Comparison of ENCODE assay signal across 28 cellular contexts in the genomic region with DNA sequence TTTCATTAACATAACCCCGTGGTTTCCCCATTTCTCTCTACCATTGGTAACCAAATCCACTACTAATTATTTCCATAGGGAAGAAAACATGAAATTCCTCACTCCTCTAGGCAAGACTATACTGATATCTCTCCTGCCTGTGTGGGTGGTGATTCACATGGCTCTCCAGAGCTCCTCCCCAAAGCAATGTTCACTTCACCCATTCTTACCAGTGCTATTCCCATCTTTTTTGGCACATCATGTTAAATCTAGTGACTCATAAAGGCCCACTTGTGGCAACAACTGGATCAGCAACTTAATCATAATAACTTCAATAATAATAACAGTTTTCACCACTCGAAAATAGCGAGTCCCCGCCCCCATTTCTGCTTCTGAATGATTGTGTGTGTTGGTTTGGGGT. TPM values are rescaled to one million over a fixed set of nuclear protein-coding genes. Genes with fewer than 3 reads are reported as not detected.
A peak's percentile ranks its signal among the peaks of the same experiment; 100 is the strongest.
DNase-seq lines count a peak whose midpoint lies in the region; ATAC-seq, FAIRE-seq and TF ChIP-seq lines count a peak whose summit lies in the region.
"Had no signal": no experiment of that assay in that cellular context is flagged by ENCODE, and none has a peak within 500 bp of the region (broad histone marks: within the 10 kb centered on the region; RNA-seq: fewer than 3 reads in every experiment).

No MANE protein-coding gene starts in this region.

- in situ Hi-C loops in GM23248 (cut with MboI), result no loop called here

- POLR2A ChIA-PET in A673 (lab: Charles Lee; ENCODE audit: low non-redundant PET) (no interaction called here), T-cell (lab: Charles Lee) (no interaction called here)

- H3K4me1 ChIP-seq in A673 (ENCODE audit: insufficient read depth, low read length, poor library complexity, severe bottlenecking) (no peaks in the 10 kb centered on the region), GM23248 (ENCODE audit: insufficient read depth) (peaks cover 6% of the 10 kb centered on the region), RWPE2 (ENCODE audit: insufficient read depth, poor library complexity, severe bottlenecking) (no peaks in the 10 kb centered on the region)
- H3K4me1 ChIP-seq: upper lobe of left lung had no signal

- H3K27ac ChIP-seq in A673 (ENCODE audit: low read depth, low read length, poor library complexity, severe bottlenecking) (no peak overlapping the region), GM23248 (no peak overlapping the region), RWPE2 (ENCODE audit: poor library complexity, severe bottlenecking) (no peak overlapping the region)
- H3K27ac ChIP-seq: esophagus squamous epithelium, parathyroid adenoma, upper lobe of left lung had no signal

- no peak for TF ChIP-seq CTCF in A673 (conservative IDR thresholded peaks at IDR 0.05; ENCODE audit: low read depth, low read length)
- no peak for TF ChIP-seq CTCF in RWPE2 (IDR thresholded peaks at IDR 0.05; ENCODE audit: poor library complexity, severe bottlenecking)

- no peak for FAIRE-seq in GM12892 (lab: Jason Lieb, UNC)
- FAIRE-seq: HepG2 had no signal

- H3F3A ChIP-seq in GM23248 (ENCODE audit: insufficient read depth), result no peaks in the 10 kb centered on the region

- WGBS in GM23248 (ENCODE audit: low coverage in 1 of 2, low lambda C conversion rate in 2 of 2, missing lambda C conversion rate in 2 of 2), 2 experiments, result 86 to 97% methylated on average over 2 to 4 of the region's 4 CpGs

- no peak overlapping the region for H3K4me3 Mint-ChIP-seq in T-cell
- H3K4me3 Mint-ChIP-seq: activated B cell treated with CpG ODN at 0.5 μM for 24 hours; activated CD8-positive, alpha-beta T cell treated with anti-CD3 and anti-CD28 coated beads for 36 hours; activated naive CD8-positive, alpha-beta T cell treated with anti-CD3 and anti-CD28 coated beads, Interleukin-2, amount 50 U/mL, for 24 hours; naive thymus-derived CD8-positive, alpha-beta T cell; stimulated activated naive CD8-positive, alpha-beta T cell treated with anti-CD3 and anti-CD28 coated beads, Interleukin-15, Interleukin-2, amounts not matched to agents 100 ng/mL and 50 ng/mL, for 24 hours had no signal

- H3K9me3 Mint-ChIP-seq in T-cell, result no peaks in the 10 kb centered on the region
- H3K9me3 Mint-ChIP-seq: activated B cell treated with CpG ODN at 0.5 μM for 24 hours; activated CD8-positive, alpha-beta T cell treated with anti-CD3 and anti-CD28 coated beads for 36 hours; activated naive CD8-positive, alpha-beta T cell treated with anti-CD3 and anti-CD28 coated beads, Interleukin-2, amount 50 U/mL, for 24 hours; naive thymus-derived CD8-positive, alpha-beta T cell; stimulated activated naive CD8-positive, alpha-beta T cell treated with anti-CD3 and anti-CD28 coated beads, Interleukin-15, Interleukin-2, amounts not matched to agents 100 ng/mL and 50 ng/mL, for 24 hours had no signal

- no peak overlapping the region for H3K27ac Mint-ChIP-seq in T-cell
- H3K27ac Mint-ChIP-seq: activated B cell treated with CpG ODN at 0.5 μM for 24 hours; activated CD8-positive, alpha-beta T cell treated with anti-CD3 and anti-CD28 coated beads for 36 hours; activated naive CD8-positive, alpha-beta T cell treated with anti-CD3 and anti-CD28 coated beads, Interleukin-2, amount 50 U/mL, for 24 hours; naive thymus-derived CD8-positive, alpha-beta T cell; stimulated activated naive CD8-positive, alpha-beta T cell treated with anti-CD3 and anti-CD28 coated beads, Interleukin-15, Interleukin-2, amounts not matched to agents 100 ng/mL and 50 ng/mL, for 24 hours had no signal

- H3K4me3 ChIP-seq in A673 (ENCODE audit: low read depth, low read length, poor library complexity, severe bottlenecking), result no peak overlapping the region
- no peak overlapping the region for H3K4me3 ChIP-seq in GM23248
- no peak overlapping the region for H3K4me3 ChIP-seq in RWPE2 (ENCODE audit: severe bottlenecking)
- H3K4me3 ChIP-seq: esophagus squamous epithelium, upper lobe of left lung had no signal

- H3K27me3 Mint-ChIP-seq in T-cell, result peaks cover 0 to 10% of the 10 kb centered on the region in 2 donors
- H3K27me3 Mint-ChIP-seq: activated B cell treated with CpG ODN at 0.5 μM for 24 hours; activated CD8-positive, alpha-beta T cell treated with anti-CD3 and anti-CD28 coated beads for 36 hours; activated naive CD8-positive, alpha-beta T cell treated with anti-CD3 and anti-CD28 coated beads, Interleukin-2, amount 50 U/mL, for 24 hours; naive thymus-derived CD8-positive, alpha-beta T cell; stimulated activated naive CD8-positive, alpha-beta T cell treated with anti-CD3 and anti-CD28 coated beads, Interleukin-15, Interleukin-2, amounts not matched to agents 100 ng/mL and 50 ng/mL, for 24 hours had no signal

- no peaks in the 10 kb centered on the region for H3K27me3 ChIP-seq in A673 (replicated peaks; ENCODE audit: insufficient read depth, low read depth, low read length, poor library complexity)
- no peaks in the 10 kb centered on the region for H3K27me3 ChIP-seq in GM23248 (replicated peaks; ENCODE audit: insufficient read depth)
- H3K27me3 ChIP-seq in RWPE2 (ENCODE audit: insufficient read depth, poor library complexity, severe bottlenecking), result no peaks in the 10 kb centered on the region
- H3K27me3 ChIP-seq: esophagus squamous epithelium, upper lobe of left lung had no signal

- H3K9me3 ChIP-seq in A673 (ENCODE audit: low read depth, low read length, poor library complexity, severe bottlenecking) (no peaks in the 10 kb centered on the region), GM23248 (ENCODE audit: low read depth) (no peaks in the 10 kb centered on the region), RWPE2 (ENCODE audit: severe bottlenecking) (no peaks in the 10 kb centered on the region)
- H3K9me3 ChIP-seq: Caco-2, esophagus squamous epithelium, upper lobe of left lung had no signal

- no peaks in the 10 kb centered on the region for H3K36me3 ChIP-seq in A673 (ENCODE audit: insufficient read depth, low read length, poor library complexity, severe bottlenecking)
- no peaks in the 10 kb centered on the region for H3K36me3 ChIP-seq in GM23248 (ENCODE audit: low read depth)
- no peaks in the 10 kb centered on the region for H3K36me3 ChIP-seq in RWPE2 (ENCODE audit: low read depth)
- H3K36me3 ChIP-seq: esophagus squamous epithelium, upper lobe of left lung had no signal

- no peaks in the 10 kb centered on the region for H4K20me1 ChIP-seq in GM23248 (ENCODE audit: insufficient read depth)

- H3K36me3 Mint-ChIP-seq in T-cell, result peaks cover 5% of the 10 kb centered on the region

- H3K4me1 Mint-ChIP-seq in T-cell, result no peaks in the 10 kb centered on the region
- H3K4me1 Mint-ChIP-seq: activated B cell treated with CpG ODN at 0.5 μM for 24 hours; activated naive CD8-positive, alpha-beta T cell treated with anti-CD3 and anti-CD28 coated beads, Interleukin-2, amount 50 U/mL, for 24 hours; naive thymus-derived CD8-positive, alpha-beta T cell had no signal

- CTCF ChIA-PET in A673 (lab: Charles Lee) (no interaction called here), T-cell (lab: Charles Lee) (no interaction called here)

- H3K79me2 ChIP-seq in GM23248 (ENCODE audit: insufficient read depth), result no peaks in the 10 kb centered on the region
- H3K79me2 ChIP-seq: parathyroid adenoma had no signal

- H2AFZ ChIP-seq in GM23248, result no peak overlapping the region
- H2AFZ ChIP-seq: parathyroid adenoma had no signal

- no peak overlapping the region for H3K4me2 ChIP-seq in GM23248 (ENCODE audit: unreplicated experiment)

- ATAC-seq in RWPE2 (ENCODE audit: low read depth) (peak; percentile 70), T-cell (replicated peaks in 1 of 4) (no peak), HG03097 (IDR thresholded peaks at IDR 0.05; ENCODE audit: low FRiP score, unreplicated experiment) (no peak)
- ATAC-seq: activated CD8-positive, alpha-beta T cell treated with anti-CD3 and anti-CD28 coated beads for 36 hours; activated naive CD8-positive, alpha-beta T cell treated with anti-CD3 and anti-CD28 coated beads, Interleukin-2, amount 50 U/mL, for 24 hours; HepG2; naive thymus-derived CD8-positive, alpha-beta T cell had no signal

- no peak for TF ChIP-seq POLR2A in GM12892 (IDR thresholded peaks at IDR 0.05; ENCODE audit: low read depth, low read length)

- no peaks in the 10 kb centered on the region for H3K9me2 ChIP-seq in GM23248 (ENCODE audit: insufficient read depth)

- no TSS peak for BruUV-seq in A673 (replicated peaks; lab: Mats Ljungman, UMichigan)

- intact Hi-C loops in A673 (cut with micrococcal nuclease; ENCODE audit: unreplicated experiment), result loop anchor here (10.0 kb wide), 1 partner anchor 920 kb away; no protein-coding TSS in a partner anchor

- H3K9ac ChIP-seq in GM23248, result no peak overlapping the region
- H3K9ac ChIP-seq: parathyroid adenoma had no signal

- DNase-seq in A673 (ENCODE audit: low spot score), result peak; percentile 16
- DNase-seq in GM23248, result peak; percentile 46
- no peak for DNase-seq in RWPE2 (ENCODE audit: low spot score)
- peak; percentile 14 for DNase-seq in fibroblast of gingiva (ENCODE audit: low read depth)
- DNase-seq in COLO668 (lab: John Stamatoyannopoulos, UW; ENCODE audit: unreplicated experiment), result no peak
- no peak for DNase-seq in GM12892 (ENCODE audit: insufficient read length)
- DNase-seq in T-cell, result no peak
- DNase-seq: activated B cell treated with CpG ODN at 0.5 μM for 24 hours; activated CD8-positive, alpha-beta T cell treated with anti-CD3 and anti-CD28 coated beads for 36 hours; activated naive CD8-positive, alpha-beta T cell treated with anti-CD3 and anti-CD28 coated beads, Interleukin-2, amount 50 U/mL, for 24 hours; Caco-2; esophagus squamous epithelium; GF-D8; hippocampal formation; kidney glomerular epithelial cell; mesendoderm; MV-4-11; naive thymus-derived CD8-positive, alpha-beta T cell; NCI-H2081 treated with DMSO at 0.1 percent for 48 hours; NCI-H524; Right ventricle myocardium superior; stimulated activated CD4-positive, alpha-beta T cell treated with anti-CD3 and anti-CD28 coated beads, Interleukin-2, amount 100 ng/mL, for 24 hours; T-helper 2 cell; upper lobe of left lung had no signal

RNA-seq across cellular contexts. Expression of gene HCCS, which starts 6.1 kb away (rescaled TPM):
- total RNA-seq in A673 (2021) (40.2 and 51.2 TPM in 2 replicates), T-cell (10 to 100 TPM in 3 of 5 donors, 1 to 10 TPM in 2; 7.1 to 17.0 (median 15.3) TPM)
- total RNA-seq in GM23248 (2014; rRNA removed; shearing (Covaris generic)), result 25.4 and 45.3 TPM in 2 replicates
- polyA plus RNA-seq in GM23248 (2016; fragmentation: Nextera tagmentation; extraction: Ambion mirVana), result 49.8 and 51.2 TPM in 2 replicates
- polyA plus RNA-seq in GM12892 (2012; ENCODE audit: missing spikeins), result 25.2 TPM

Comparison
In these comparisons a context has a peak if more than half of its experiments do, and no peak if none do; other contexts are left out.
1. DNase-seq: peak in A673 (single experiment), GM23248 (single experiment) and fibroblast of gingiva (single experiment); none in RWPE2 (single experiment), COLO668 (single experiment), GM12892 (single experiment) and T-cell (0 of 34).